Comparison of ENCODE assay signal across 2 cellular contexts in genomic region chr22:30890689-30891442, GRCh38.
TF ChIP-seq lines count a peak whose summit lies in the region.

No MANE protein-coding gene starts in this region.

TF ChIP-seq in SK-N-SH treated with all-trans-retinoic acid at 6 μM for 48 hours, 23 proteins besides CTCF, POLR2A, EP300 and RAD21 (continued from another document):
- TF ChIP-seq CSRNP3 (CRISPR knock-in tag; IDR thresholded peaks at IDR 0.05) (no peak), ZFP3 (CRISPR knock-in tag; IDR thresholded peaks at IDR 0.05) (no peak), BACH2 (CRISPR knock-in tag; IDR thresholded peaks at IDR 0.05; ENCODE audit: borderline replicate concordance) (no peak), ZNF70 (CRISPR knock-in tag; IDR thresholded peaks at IDR 0.05) (no peak), TSHZ2 (CRISPR knock-in tag; IDR thresholded peaks at IDR 0.05) (no peak), TCF4 (CRISPR knock-in tag; IDR thresholded peaks at IDR 0.05; ENCODE audit: borderline replicate concordance) (no peak), PATZ1 (CRISPR knock-in tag; IDR thresholded peaks at IDR 0.05; ENCODE audit: borderline replicate concordance) (no peak), PPARA (CRISPR knock-in tag; IDR thresholded peaks at IDR 0.05; ENCODE audit: borderline replicate concordance) (no peak)

TF ChIP-seq in HepG2, 621 proteins besides CTCF, POLR2A, EP300 and RAD21 (continued from another document and continues in another):
- TF ChIP-seq ARID4A (CRISPR knock-in tag; IDR thresholded peaks at IDR 0.05; ENCODE audit: borderline replicate concordance): no peak
- peak; percentile 62 for TF ChIP-seq AGO2 (optimal IDR thresholded peaks at IDR 0.05; ENCODE audit: low read depth, low read length)
- TF ChIP-seq ZBTB26 (CRISPR knock-in tag; IDR thresholded peaks at IDR 0.05; ENCODE audit: borderline replicate concordance): no peak
- TF ChIP-seq XRCC5 (optimal IDR thresholded peaks at IDR 0.05; ENCODE audit: low read length): peak; percentile 31
- no peak for TF ChIP-seq YEATS2 (CRISPR knock-in tag; IDR thresholded peaks at IDR 0.05; ENCODE audit: borderline replicate concordance)
- peak; percentile 28; the same call in 1 of the 2 replicates for TF ChIP-seq MIER2 (CRISPR knock-in tag; IDR thresholded peaks at IDR 0.05)
- no peak for TF ChIP-seq NAIF1 (CRISPR knock-in tag; IDR thresholded peaks at IDR 0.05; ENCODE audit: borderline replicate concordance)
- TF ChIP-seq RXRA (CRISPR knock-in tag; IDR thresholded peaks at IDR 0.05): peak; percentile 34; the same call in 1 of the 2 replicates
- TF ChIP-seq ZSCAN9 (CRISPR knock-in tag; IDR thresholded peaks at IDR 0.05; ENCODE audit: borderline replicate concordance): no peak
- peak; percentile 37 for TF ChIP-seq TEAD3 (CRISPR knock-in tag; optimal IDR thresholded peaks at IDR 0.05; ENCODE audit: borderline replicate concordance)
- TF ChIP-seq PHF8 (CRISPR knock-in tag; IDR thresholded peaks at IDR 0.05): no peak
- peak; percentile 80 for TF ChIP-seq STAG1 (CRISPR knock-in tag; IDR thresholded peaks at IDR 0.05)
- TF ChIP-seq ZKSCAN1 (IDR thresholded peaks at IDR 0.05; ENCODE audit: low read length): no peak
- no peak for TF ChIP-seq FOXO4 (CRISPR knock-in tag; conservative IDR thresholded peaks at IDR 0.05)
- TF ChIP-seq HNF4G (IDR thresholded peaks at IDR 0.05; ENCODE audit: borderline replicate concordance, low read depth, low read length): no peak
- peak; percentile 45; the same call in 1 of the 2 replicates for TF ChIP-seq HNF4G (CRISPR knock-in tag; IDR thresholded peaks at IDR 0.05; ENCODE audit: borderline replicate concordance, low read depth)
- TF ChIP-seq FOXJ3 (CRISPR knock-in tag; IDR thresholded peaks at IDR 0.05; ENCODE audit: borderline replicate concordance): no peak
- no peak for TF ChIP-seq ZNF563 (CRISPR knock-in tag; IDR thresholded peaks at IDR 0.05)
- TF ChIP-seq AFF4 (CRISPR knock-in tag; IDR thresholded peaks at IDR 0.05): no peak
- no peak for TF ChIP-seq ZNF772 (CRISPR knock-in tag; IDR thresholded peaks at IDR 0.05)
- TF ChIP-seq ZNF713 (CRISPR knock-in tag; IDR thresholded peaks at IDR 0.05): 0 out of 2 replicates have a peak, but pooled peaks have one; percentile 52
- TF ChIP-seq ZNF556 (CRISPR knock-in tag; IDR thresholded peaks at IDR 0.05; ENCODE audit: borderline replicate concordance): no peak
- TF ChIP-seq ZNF441 (CRISPR knock-in tag; IDR thresholded peaks at IDR 0.05; ENCODE audit: borderline replicate concordance): no peak
- TF ChIP-seq ZNF567 (CRISPR knock-in tag; IDR thresholded peaks at IDR 0.05; ENCODE audit: borderline replicate concordance): 0 out of 2 replicates have a peak, but pooled peaks have one; percentile 39
- TF ChIP-seq POGK (CRISPR knock-in tag; conservative IDR thresholded peaks at IDR 0.05): no peak
- no peak for TF ChIP-seq DR1 (CRISPR knock-in tag; IDR thresholded peaks at IDR 0.05)
- no peak for TF ChIP-seq ZNF660 (CRISPR knock-in tag; IDR thresholded peaks at IDR 0.05; ENCODE audit: borderline replicate concordance, low read depth)
- TF ChIP-seq CENPBD1 (CRISPR knock-in tag; IDR thresholded peaks at IDR 0.05; ENCODE audit: borderline replicate concordance, low read depth): no peak
- 0 out of 2 replicates have a peak, but pooled peaks have one; percentile 20 for TF ChIP-seq RBFOX2 (IDR thresholded peaks at IDR 0.05; ENCODE audit: low read depth, low read length)
- TF ChIP-seq HNRNPLL (IDR thresholded peaks at IDR 0.05; ENCODE audit: low read depth, low read length, poor library complexity, severe bottlenecking): no peak
- peak; percentile 29; the same call in 1 of the 2 replicates for TF ChIP-seq ZBTB33 (CRISPR knock-in tag; IDR thresholded peaks at IDR 0.05)
- TF ChIP-seq SMC3 (IDR thresholded peaks at IDR 0.05; ENCODE audit: low read length): peak; percentile 69
- no peak for TF ChIP-seq PTBP1 (IDR thresholded peaks at IDR 0.05; ENCODE audit: low read depth, low read length, poor library complexity, severe bottlenecking)
- no peak for TF ChIP-seq CREM (IDR thresholded peaks at IDR 0.05)
- no peak for TF ChIP-seq CREM (CRISPR knock-in tag; IDR thresholded peaks at IDR 0.05)
- no peak for TF ChIP-seq IRF2 (CRISPR knock-in tag; IDR thresholded peaks at IDR 0.05)
- TF ChIP-seq ZNF550 (CRISPR knock-in tag; IDR thresholded peaks at IDR 0.05; ENCODE audit: borderline replicate concordance): 0 out of 2 replicates have a peak, but pooled peaks have one; percentile 54
- no peak for TF ChIP-seq ZBTB21 (CRISPR knock-in tag; IDR thresholded peaks at IDR 0.05)
- TF ChIP-seq ZNF576 (CRISPR knock-in tag; IDR thresholded peaks at IDR 0.05): no peak
- no peak for TF ChIP-seq ZNF263 (CRISPR knock-in tag; IDR thresholded peaks at IDR 0.05)
- no peak for TF ChIP-seq ZNF703 (CRISPR knock-in tag; IDR thresholded peaks at IDR 0.05; ENCODE audit: borderline replicate concordance)
- TF ChIP-seq JUN (CRISPR knock-in tag; IDR thresholded peaks at IDR 0.05): no peak
- 0 out of 2 replicates have a peak, but pooled peaks have one; percentile 20 for TF ChIP-seq ETV5 (CRISPR knock-in tag; IDR thresholded peaks at IDR 0.05; ENCODE audit: borderline replicate concordance)
- peak; percentile 14; the same call in 1 of the 2 replicates for TF ChIP-seq ZFP91 (CRISPR knock-in tag; IDR thresholded peaks at IDR 0.05; ENCODE audit: borderline replicate concordance)
- no peak for TF ChIP-seq PCBP2 (optimal IDR thresholded peaks at IDR 0.05; ENCODE audit: low read depth, low read length, poor library complexity, severe bottlenecking)
